ENCODE assay signal across 8 cellular contexts in genomic region chr10:73413528-73414229, GRCh38.
DNase-seq lines count a peak whose midpoint lies in the region; ATAC-seq lines count a peak whose summit lies in the region.

Gene ANXA7, minus strand, starts transcription at chr10:73414058. Its CDS starts 13,202 bp downstream, at chr10:73400856.

- DNase-seq in COLO829 (ENCODE audit: low spot score) = peak; percentile 80
- peak; percentile 97 for DNase-seq in HPDE6-E6E7 (ENCODE audit: extremely low spot score)
- peak; percentile 84 for DNase-seq in NK-92 treated with Interleukin-12 subunit alpha and Interleukin-12 subunit beta, amount 100 ng/mL, for 24 hours (lab: John Stamatoyannopoulos, UW)
- DNase-seq in activated CD8-positive, alpha-beta memory T cell treated with anti-CD3 and anti-CD28 coated beads for 24 hours = peak; percentile 97
- DNase-seq in effector CD8-positive, alpha-beta T cell (lab: John Stamatoyannopoulos, UW) = peak; percentile 91
- DNase-seq in medulla oblongata (ENCODE audit: extremely low spot score) = peak; percentile 95
- peak; percentile 88 to 97 (median 90) for DNase-seq in stimulated activated CD4-positive, alpha-beta T cell treated with anti-CD3 and anti-CD28 coated beads, TNF-alpha, amount 100 ng/mL, for 48 hours (ENCODE audit: low read depth in 3 of 3)

- ATAC-seq in GM19463 (IDR thresholded peaks at IDR 0.05; ENCODE audit: unreplicated experiment) = peak; percentile 90

Comparison
In these comparisons a context has a peak if more than half of its experiments do, and no peak if none do; other contexts are left out.
1. Peak in every context shown above with its lines: DNase-seq and ATAC-seq.